ENCODE assay signal across 8 cellular contexts in the genomic region with DNA sequence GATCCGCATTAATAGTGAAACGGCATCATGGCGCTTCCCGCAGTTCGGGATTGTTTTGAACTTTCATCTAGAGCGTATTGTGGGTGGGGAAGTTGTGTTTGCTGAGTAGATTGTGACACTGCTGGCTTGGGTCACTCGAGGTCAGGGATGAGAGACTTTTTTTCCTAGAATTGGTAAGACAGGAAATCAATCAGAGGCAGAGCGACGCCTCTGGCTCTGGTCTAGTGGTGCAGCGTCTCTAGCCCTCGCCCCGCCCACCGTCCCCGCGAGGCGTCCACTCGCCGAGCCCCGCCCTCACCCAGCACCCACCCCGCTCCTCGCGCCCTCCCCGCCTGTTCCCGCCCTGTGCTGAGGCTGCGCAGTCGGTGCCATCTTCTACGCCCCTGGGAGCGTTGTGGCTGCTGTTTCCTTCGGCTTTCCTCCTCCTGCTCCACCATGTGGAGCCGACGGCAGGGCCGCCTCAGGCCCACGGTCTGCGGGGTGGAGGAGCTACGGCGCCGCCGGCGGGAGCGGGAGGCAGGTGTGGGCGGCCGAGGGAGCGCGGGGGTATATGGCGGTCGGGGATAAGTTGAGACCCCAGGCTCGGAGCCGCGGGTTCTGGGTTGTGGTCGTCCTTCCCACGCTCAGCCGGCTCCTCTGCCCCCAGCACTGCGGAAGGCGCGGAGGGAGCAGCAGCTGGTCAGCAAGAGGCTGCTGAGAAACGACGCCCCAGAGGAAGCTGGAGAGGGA. TPM values are rescaled to one million over a fixed set of nuclear protein-coding genes. Genes with fewer than 3 reads are reported as not detected.
A peak's percentile ranks its signal among the peaks of the same experiment; 100 is the strongest.
DNase-seq lines count a peak whose midpoint lies in the region; ATAC-seq and TF ChIP-seq lines count a peak whose summit lies in the region.

TMCO6 (plus strand) TSS at position 359 of the 729 bp plus-strand sequence; CDS start at position 436, 77 bp downstream.

- no peaks in the 10 kb centered on the region for H3K9me3 Mint-ChIP-seq in activated T-cell treated with anti-CD3 and anti-CD28 coated beads, Interleukin-2, amount 50 U/mL, for 4 hours

- intact Hi-C loops in esophagus muscularis mucosa (cut with DNase I): loop anchor here (5.0 kb wide), 2 partner anchors 72 to 87 kb away; no protein-coding TSS in a partner anchor

- TF ChIP-seq CTCF in esophagus muscularis mucosa (IDR thresholded peaks at IDR 0.05): peak; percentile 42 to 77 (median 49)

- peak; percentile 41 for TF ChIP-seq EP300 in esophagus muscularis mucosa (IDR thresholded peaks at IDR 0.05)

- no peaks in the 10 kb centered on the region for H3K27me3 ChIP-seq in esophagus muscularis mucosa

- under 1% methylated on average over 37 of the region's 57 CpGs for WGBS in esophagus muscularis mucosa

- H3K4me3 ChIP-seq in esophagus muscularis mucosa: peak within 1 kb of the TSS; percentile 74 to 88 (median 76)

- peaks cover 39% of the 10 kb centered on the region for H3K4me1 Mint-ChIP-seq in activated T-cell treated with anti-CD3 and anti-CD28 coated beads, Interleukin-2, amount 50 U/mL, for 4 hours (ENCODE audit: low read depth)

- peaks cover 16 to 32% (median 28%) of the 10 kb centered on the region in 4 donors for H3K4me1 ChIP-seq in esophagus muscularis mucosa

- H3K4me3 Mint-ChIP-seq in activated T-cell treated with anti-CD3 and anti-CD28 coated beads, Interleukin-2, amount 50 U/mL, for 4 hours: peak within 1 kb of the TSS; percentile 89

- H3K36me3 Mint-ChIP-seq in activated T-cell treated with anti-CD3 and anti-CD28 coated beads, Interleukin-2, amount 50 U/mL, for 4 hours (ENCODE audit: insufficient read depth): peaks cover 11% of the 10 kb centered on the region

- peak within 1 kb of the TSS; percentile 87 to 96 (median 90) for H3K27ac ChIP-seq in esophagus muscularis mucosa (replicated peaks in 1 of 4)

- peak; percentile 93 for DNase-seq in DMS53 treated with DMSO at 0.1 percent for 48 hours (lab: John Stamatoyannopoulos, UW; ENCODE audit: unreplicated experiment)
- peak; percentile 26 for DNase-seq in KG1 (lab: John Stamatoyannopoulos, UW)
- DNase-seq in activated T-cell treated with anti-CD3 and anti-CD28 coated beads, Interleukin-2, amount 50 U/mL, for 4 hours: peak; percentile 96
- peak; percentile 99 for DNase-seq in esophagus muscularis mucosa (ENCODE audit: extremely low spot score)
- DNase-seq in myocyte (ENCODE audit: low read depth): peak; percentile 96
- peak; percentile 95 to 98 for DNase-seq in stimulated activated CD8-positive, alpha-beta memory T cell treated with anti-CD3 and anti-CD28 coated beads, Interleukin-7, amount 100 ng/mL, for 48 hours (ENCODE audit: extremely low read depth in 1 of 2, low read depth in 1 of 2)

- no peaks in the 10 kb centered on the region for H3K27me3 Mint-ChIP-seq in activated T-cell treated with anti-CD3 and anti-CD28 coated beads, Interleukin-2, amount 50 U/mL, for 4 hours (ENCODE audit: low read depth)

- peaks cover 9 to 27% (median 25%) of the 10 kb centered on the region in 4 donors for H3K36me3 ChIP-seq in esophagus muscularis mucosa

- TF ChIP-seq POLR2A in esophagus muscularis mucosa (IDR thresholded peaks at IDR 0.05; ENCODE audit: low read depth): no peak

- ATAC-seq in GM21717 (IDR thresholded peaks at IDR 0.05; ENCODE audit: unreplicated experiment): peak; percentile 89
- ATAC-seq in activated T-cell treated with anti-CD3 and anti-CD28 coated beads, Interleukin-2, amount 50 U/mL, for 4 hours: peak; percentile 95 to 97

- no peaks in the 10 kb centered on the region for H3K9me3 ChIP-seq in esophagus muscularis mucosa

TF ChIP-seq in PFSK-1, 5 proteins besides CTCF, POLR2A, EP300 and RAD21:
- TF ChIP-seq POLR2AphosphoS5 (IDR thresholded peaks at IDR 0.05; ENCODE audit: low read depth, low read length) (peak; percentile 94), SIN3A (IDR thresholded peaks at IDR 0.05; ENCODE audit: borderline replicate concordance, insufficient read depth, low read length) (0 out of 2 replicates have a peak, but pooled peaks have one; percentile 10), TAF1 (IDR thresholded peaks at IDR 0.05; ENCODE audit: borderline replicate concordance, insufficient read depth, low read length) (peak; percentile 74; the same call in 1 of the 2 replicates), REST (IDR thresholded peaks at IDR 0.05; ENCODE audit: insufficient read depth in 1 of 2, low read depth in 2 of 2, low read length in 2 of 2) (0 out of 4 replicates have a peak, but pooled peaks of 1 of the 2 experiments have one; percentile 16), FOXP2 (optimal IDR thresholded peaks at IDR 0.05; ENCODE audit: borderline replicate concordance, extremely low read depth, extremely low read length, insufficient read depth) (peak; percentile 37)

RNA-seq across cellular contexts. Expression of gene TMCO6, which starts in this region (rescaled TPM):
- polyA plus RNA-seq in PFSK-1 (2012; ENCODE audit: insufficient read length, low read depth): 15.3 TPM
- total RNA-seq in activated T-cell treated with anti-CD3 and anti-CD28 coated beads, Interleukin-2, amount 50 U/mL, for 4 hours: 10 to 100 TPM; 16.5 to 20.6 (median 20.0) TPM
- total RNA-seq in esophagus muscularis mucosa (10 to 100 TPM; 14.0 to 41.4 (median 22.2) TPM), myocyte (5.3 and 8.1 TPM in 2 replicates)
- 8.1 TPM for polyA plus RNA-seq in myocyte (2012)

Comparison
In these comparisons a context has a peak if more than half of its experiments do, and no peak if none do; other contexts are left out.
1. Peak in every context shown above with its lines: DNase-seq, ATAC-seq, H3K4me3 ChIP-seq and H3K27ac ChIP-seq.
2. DNase-seq: peak in every context shown above with its lines; median percentile 99 in esophagus muscularis mucosa; 96 in stimulated activated CD8-positive, alpha-beta memory T cell treated with anti-CD3 and anti-CD28 coated beads, Interleukin-7, amount 100 ng/mL, for 48 hours; 96 in activated T-cell treated with anti-CD3 and anti-CD28 coated beads, Interleukin-2, amount 50 U/mL, for 4 hours; 96 in myocyte; 93 in DMS53 treated with DMSO at 0.1 percent for 48 hours; 26 in KG1.